Comparison of ENCODE assay signal across 8 cellular contexts in the genomic region with DNA sequence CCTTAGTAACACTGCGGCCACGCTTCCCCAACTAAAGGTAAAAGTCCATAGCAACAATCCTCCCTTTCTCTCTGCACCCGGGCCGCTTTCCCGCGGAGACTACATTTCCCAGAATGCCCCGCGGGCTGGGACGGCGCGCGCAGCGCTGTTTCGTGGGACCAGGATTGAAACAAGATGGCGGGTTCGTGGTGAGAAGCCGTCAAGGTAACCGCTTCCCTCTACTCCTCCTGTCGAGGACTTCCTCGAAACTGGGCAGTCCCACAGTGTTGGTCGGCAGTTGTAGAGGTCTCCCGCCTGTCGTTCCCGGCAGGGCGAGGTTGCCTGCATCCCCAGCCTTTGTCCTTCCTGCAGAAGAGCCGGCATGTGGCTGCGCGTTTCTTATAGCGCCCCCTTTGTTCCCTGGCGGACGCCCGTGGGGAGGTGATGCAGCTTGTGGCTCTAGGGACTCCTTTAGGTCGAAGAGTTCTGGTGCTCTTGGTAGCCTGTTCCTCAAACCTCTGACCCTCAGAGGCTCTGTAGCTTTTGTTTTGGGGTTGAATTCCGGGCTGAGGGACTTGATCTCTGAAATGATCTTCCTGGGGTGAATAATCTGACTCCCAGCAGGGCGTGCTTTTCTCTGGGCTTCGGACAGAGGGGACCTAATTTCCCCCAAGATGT. TPM values are rescaled to one million over a fixed set of nuclear protein-coding genes. Genes with fewer than 3 reads are reported as not detected.
DNase-seq lines count a peak whose midpoint lies in the region; ATAC-seq and TF ChIP-seq lines count a peak whose summit lies in the region.

Gene MRPL42 (plus strand): TSS at position 164 of the 657 bp plus-strand sequence. CDS start 1,772 bp downstream, outside the sequence.

- H3K36me3 ChIP-seq in muscle layer of duodenum (ENCODE audit: control insufficient read depth in 1 of 2, insufficient read depth in 2 of 2, low read length in 2 of 2) = no peaks in the 10 kb centered on the region

- H3K36me3 Mint-ChIP-seq in activated T-cell treated with anti-CD3 and anti-CD28 coated beads, Interleukin-2, amount 50 U/mL, for 24 hours (ENCODE audit: low read depth) = peaks cover 42% of the 10 kb centered on the region

- peak; percentile 66 for DNase-seq in DMS79 (lab: John Stamatoyannopoulos, UW)
- DNase-seq in Jurkat, Clone E6-1 (ENCODE audit: low read depth, low spot score) = peak; percentile 89
- DNase-seq in activated T-cell treated with anti-CD3 and anti-CD28 coated beads, Interleukin-2, amount 50 U/mL, for 24 hours = peak; percentile 96
- DNase-seq in stimulated activated CD8-positive, alpha-beta memory T cell treated with anti-CD3 and anti-CD28 coated beads, Interleukin-7, amount 100 ng/mL, for 4 hours (ENCODE audit: low read depth in 2 of 2) = peak; percentile 83 to 84

- peak within 1 kb of the TSS; percentile 91 for H3K4me3 Mint-ChIP-seq in activated T-cell treated with anti-CD3 and anti-CD28 coated beads, Interleukin-2, amount 50 U/mL, for 24 hours

- peak; percentile 91 for ATAC-seq in GM21619 (IDR thresholded peaks at IDR 0.05; ENCODE audit: unreplicated experiment)
- ATAC-seq in esophagus mucosa = peak; percentile 94

- no peaks in the 10 kb centered on the region for H3K27me3 ChIP-seq in muscle layer of duodenum (ENCODE audit: low read depth, low read length)

- no peaks in the 10 kb centered on the region for H3K9me3 Mint-ChIP-seq in activated T-cell treated with anti-CD3 and anti-CD28 coated beads, Interleukin-2, amount 50 U/mL, for 24 hours

- no peaks in the 10 kb centered on the region for H3K9me3 ChIP-seq in muscle layer of duodenum (ENCODE audit: control insufficient read depth in 1 of 2, low read length in 2 of 2)

- H3K4me1 ChIP-seq in muscle layer of duodenum (ENCODE audit: control insufficient read depth in 1 of 2, insufficient read depth in 2 of 2, low read length in 2 of 2) = peaks cover 0 to 15% of the 10 kb centered on the region in 2 donors

- H3K4me3 ChIP-seq in Jurkat, Clone E6-1 (ENCODE audit: low read length) = peak within 1 kb of the TSS; percentile 94
- peak within 1 kb of the TSS; percentile 89 to 97 for H3K4me3 ChIP-seq in muscle layer of duodenum (ENCODE audit: low read depth in 1 of 2, low read length in 2 of 2)

- peak within 1 kb of the TSS; percentile 96 for H3K27ac Mint-ChIP-seq in activated T-cell treated with anti-CD3 and anti-CD28 coated beads, Interleukin-2, amount 50 U/mL, for 24 hours

- H3K27me3 Mint-ChIP-seq in activated T-cell treated with anti-CD3 and anti-CD28 coated beads, Interleukin-2, amount 50 U/mL, for 24 hours = no peaks in the 10 kb centered on the region

- peaks cover 34% of the 10 kb centered on the region for H3K4me1 Mint-ChIP-seq in activated T-cell treated with anti-CD3 and anti-CD28 coated beads, Interleukin-2, amount 50 U/mL, for 24 hours (ENCODE audit: low read depth)

- H3K27ac ChIP-seq in muscle layer of duodenum (ENCODE audit: low read length) = peak within 1 kb of the TSS; percentile 87

TF ChIP-seq in PFSK-1, 5 proteins besides CTCF, POLR2A, EP300 and RAD21:
- peak; percentile 87 for TF ChIP-seq POLR2AphosphoS5 (IDR thresholded peaks at IDR 0.05; ENCODE audit: low read depth, low read length)
- no peak for TF ChIP-seq FOXP2 (optimal IDR thresholded peaks at IDR 0.05; ENCODE audit: borderline replicate concordance, extremely low read depth, extremely low read length, insufficient read depth)
- no peak; the same call in 1 of the 2 replicates for TF ChIP-seq SIN3A (IDR thresholded peaks at IDR 0.05; ENCODE audit: borderline replicate concordance, insufficient read depth, low read length)
- TF ChIP-seq TAF1 (IDR thresholded peaks at IDR 0.05; ENCODE audit: borderline replicate concordance, insufficient read depth, low read length) = peak; percentile 85
- TF ChIP-seq, protein P1, sequence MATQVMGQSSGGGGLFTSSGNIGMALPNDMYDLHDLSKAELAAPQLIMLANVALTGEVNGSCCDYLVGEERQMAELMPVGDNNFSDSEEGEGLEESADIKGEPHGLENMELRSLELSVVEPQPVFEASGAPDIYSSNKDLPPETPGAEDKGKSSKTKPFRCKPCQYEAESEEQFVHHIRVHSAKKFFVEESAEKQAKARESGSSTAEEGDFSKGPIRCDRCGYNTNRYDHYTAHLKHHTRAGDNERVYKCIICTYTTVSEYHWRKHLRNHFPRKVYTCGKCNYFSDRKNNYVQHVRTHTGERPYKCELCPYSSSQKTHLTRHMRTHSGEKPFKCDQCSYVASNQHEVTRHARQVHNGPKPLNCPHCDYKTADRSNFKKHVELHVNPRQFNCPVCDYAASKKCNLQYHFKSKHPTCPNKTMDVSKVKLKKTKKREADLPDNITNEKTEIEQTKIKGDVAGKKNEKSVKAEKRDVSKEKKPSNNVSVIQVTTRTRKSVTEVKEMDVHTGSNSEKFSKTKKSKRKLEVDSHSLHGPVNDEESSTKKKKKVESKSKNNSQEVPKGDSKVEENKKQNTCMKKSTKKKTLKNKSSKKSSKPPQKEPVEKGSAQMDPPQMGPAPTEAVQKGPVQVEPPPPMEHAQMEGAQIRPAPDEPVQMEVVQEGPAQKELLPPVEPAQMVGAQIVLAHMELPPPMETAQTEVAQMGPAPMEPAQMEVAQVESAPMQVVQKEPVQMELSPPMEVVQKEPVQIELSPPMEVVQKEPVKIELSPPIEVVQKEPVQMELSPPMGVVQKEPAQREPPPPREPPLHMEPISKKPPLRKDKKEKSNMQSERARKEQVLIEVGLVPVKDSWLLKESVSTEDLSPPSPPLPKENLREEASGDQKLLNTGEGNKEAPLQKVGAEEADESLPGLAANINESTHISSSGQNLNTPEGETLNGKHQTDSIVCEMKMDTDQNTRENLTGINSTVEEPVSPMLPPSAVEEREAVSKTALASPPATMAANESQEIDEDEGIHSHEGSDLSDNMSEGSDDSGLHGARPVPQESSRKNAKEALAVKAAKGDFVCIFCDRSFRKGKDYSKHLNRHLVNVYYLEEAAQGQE (IDR thresholded peaks at IDR 0.05; ENCODE audit: insufficient read depth in 1 of 2, low read depth in 2 of 2, low read length in 2 of 2) = no peak

RNA-seq across cellular contexts. Expression of gene MRPL42, which starts in this region (rescaled TPM):
- 140 TPM for polyA plus RNA-seq in Jurkat, Clone E6-1 (2012; ENCODE audit: insufficient read depth, insufficient read length)
- 41.3 TPM for polyA plus RNA-seq in PFSK-1 (2012; ENCODE audit: insufficient read length, low read depth)
- 47.9 TPM for total RNA-seq in esophagus mucosa

Comparison
In these comparisons a context has a peak if more than half of its experiments do, and no peak if none do; other contexts are left out.
1. Peak in every context shown above with its lines: DNase-seq, ATAC-seq, H3K4me3 ChIP-seq and H3K27ac ChIP-seq.